11 cellular contexts compared by ENCODE assay signal in genomic region chr14:50835280-50835679, GRCh38. TPM values are rescaled to one million over a fixed set of nuclear protein-coding genes. Genes with fewer than 3 reads are reported as not detected.
DNase-seq lines count a peak whose midpoint lies in the region; ATAC-seq and TF ChIP-seq lines count a peak whose summit lies in the region.
"Had no signal": no experiment of that assay in that cellular context is flagged by ENCODE, and none has a peak within 500 bp of the region (broad histone marks: within the 10 kb centered on the region; RNA-seq: fewer than 3 reads in every experiment).

No MANE protein-coding gene starts in this region.

- POLR2A ChIA-PET in CD4-positive, alpha-beta memory T cell (lab: Charles Lee; ENCODE audit: partially characterized antibody) = interaction anchor here (0.9 to 1.0 kb wide), 2 partner anchors 25 to 43 kb away, joined by 4 to 5 read pairs; no protein-coding TSS in a partner anchor

- H3K4me3 Mint-ChIP-seq in CD4-positive, alpha-beta memory T cell = peak overlapping the region in 7 of 8 donors; percentile 8 to 43 (median 31)

- no peaks in the 10 kb centered on the region for H3K27me3 Mint-ChIP-seq in CD4-positive, alpha-beta memory T cell

- DNase-seq in CD4-positive, alpha-beta memory T cell = peak; percentile 32 to 45 (median 39)
- DNase-seq in GM10266 (ENCODE audit: extremely low spot score) (peak; percentile 48), KBM-7 (peak; percentile 37), epithelial cell of esophagus (ENCODE audit: low read depth) (peak; percentile 42)
- no peak for DNase-seq in stimulated activated CD4-positive, alpha-beta T cell treated with anti-CD3 and anti-CD28 coated beads, Interleukin-2, amount 100 ng/mL, for 24 hours
- DNase-seq: HCEC 1CT had no signal

- ATAC-seq in GM21515 (IDR thresholded peaks at IDR 0.05; ENCODE audit: unreplicated experiment) (no peak), GM19452 (IDR thresholded peaks at IDR 0.05; ENCODE audit: unreplicated experiment) (no peak), GM19023 (IDR thresholded peaks at IDR 0.05; ENCODE audit: unreplicated experiment) (no peak)

- CTCF ChIA-PET in CD4-positive, alpha-beta memory T cell (lab: Charles Lee; ENCODE audit: partially characterized antibody) = interaction anchor here (1.1 kb wide), 1 partner anchor 25 kb away, joined by 5 read pairs; no protein-coding TSS in a partner anchor

- intact Hi-C loops in CD4-positive, alpha-beta memory T cell (cut with micrococcal nuclease) = no loop called here

- H3K4me1 Mint-ChIP-seq in CD4-positive, alpha-beta memory T cell = peaks cover 20 to 37% (median 25%) of the 10 kb centered on the region in 4 donors

- H3K4me1 ChIP-seq in CD4-positive, alpha-beta memory T cell (ENCODE audit: insufficient read depth, low read length) = peaks cover 21% of the 10 kb centered on the region

- no peak overlapping the region for H3K4me3 ChIP-seq in CD4-positive, alpha-beta memory T cell (ENCODE audit: low read length in 2 of 2)
- H3K4me3 ChIP-seq in epithelial cell of esophagus (ENCODE audit: low read length) = no peak overlapping the region

- H3K36me3 Mint-ChIP-seq in CD4-positive, alpha-beta memory T cell = peaks cover 0 to 8% of the 10 kb centered on the region in 2 donors

- peaks cover 0 to 3% (median 0%) of the 10 kb centered on the region in 8 donors for H3K9me3 Mint-ChIP-seq in CD4-positive, alpha-beta memory T cell

- TF ChIP-seq CTCF in GM10266 (IDR thresholded peaks at IDR 0.05; ENCODE audit: control insufficient read depth, insufficient read depth, low read depth, missing control alignments) = no peak
- no peak for TF ChIP-seq CTCF in epithelial cell of esophagus (IDR thresholded peaks at IDR 0.05; ENCODE audit: insufficient read depth, low read depth, low read length, missing control alignments)

- no peaks in the 10 kb centered on the region for H3K27me3 ChIP-seq in CD4-positive, alpha-beta memory T cell (ENCODE audit: insufficient read depth, low read length)

- no peaks in the 10 kb centered on the region for H3K9me3 ChIP-seq in CD4-positive, alpha-beta memory T cell (ENCODE audit: control insufficient read depth in 1 of 2, low read length in 2 of 2)

- in situ Hi-C loops in KBM-7 (cut with MboI; ENCODE audit: low pct_unique_long_range_greater_than_20kb, low sequenced_read_pairs) = no loop called here

- peak overlapping the region in 6 of 7 donors; percentile 20 to 76 (median 60) for H3K27ac Mint-ChIP-seq in CD4-positive, alpha-beta memory T cell

- no peaks in the 10 kb centered on the region for H3K36me3 ChIP-seq in CD4-positive, alpha-beta memory T cell (ENCODE audit: insufficient read depth, low read length)

- H3K27ac ChIP-seq in CD4-positive, alpha-beta memory T cell (ENCODE audit: low read depth, low read length) = no peak overlapping the region
- H3K27ac ChIP-seq: KMS-11 had no signal

RNA-seq across cellular contexts. Expression of gene NIN, which starts 4.3 kb away (rescaled TPM):
- 100 to 1,000 TPM in 1 of 2 experiments, 10 to 100 TPM in 1; 99.7 to 102 TPM for total RNA-seq in CD4-positive, alpha-beta memory T cell
- polyA plus RNA-seq in CD4-positive, alpha-beta memory T cell = 10 to 100 TPM in 1 of 2 donors, 1 to 10 TPM in 1; 8.5 to 50.1 TPM

RNA-seq across cellular contexts. Expression of gene ABHD12B, which starts 36.6 kb away (rescaled TPM):
- total RNA-seq in CD4-positive, alpha-beta memory T cell = not detected
- not detected for polyA plus RNA-seq in CD4-positive, alpha-beta memory T cell
- total RNA-seq: chondrocyte had no signal

Comparison
In these comparisons a context has a peak if more than half of its experiments do, and no peak if none do; other contexts are left out.
1. DNase-seq: peak in CD4-positive, alpha-beta memory T cell (5 of 5), GM10266 (single experiment), KBM-7 (single experiment) and epithelial cell of esophagus (single experiment); none in stimulated activated CD4-positive, alpha-beta T cell treated with anti-CD3 and anti-CD28 coated beads, Interleukin-2, amount 100 ng/mL, for 24 hours (0 of 2).